ENCODE assay signal across 25 cellular contexts in genomic region chr11:77854838-77855237, GRCh38.
"Had no signal": no experiment of that assay in that cellular context is flagged by ENCODE, and none has a peak within 500 bp of the region (broad histone marks: within the 10 kb centered on the region; RNA-seq: fewer than 3 reads in every experiment).

No MANE protein-coding gene starts in this region.

- H3K4me3 Mint-ChIP-seq: activated B cell treated with CpG ODN at 0.5 μM for 24 hours; activated CD4-positive, alpha-beta T cell treated with anti-CD3 and anti-CD28 coated beads, Interleukin-2, amount 10 ng/mL, durations not matched to agents 24 days and 14 days; activated naive CD8-positive, alpha-beta T cell treated with anti-CD3 and anti-CD28 coated beads, Interleukin-2, amount 50 U/mL, for 24 hours; activated T-cell treated with anti-CD3 and anti-CD28 coated beads, Interleukin-2, amount 50 U/mL, for 4 hours; brain; T-cell had no signal

- H3K27ac Mint-ChIP-seq: activated B cell treated with CpG ODN at 0.5 μM for 24 hours; activated CD4-positive, alpha-beta T cell treated with anti-CD3 and anti-CD28 coated beads, Interleukin-2, amount 10 ng/mL, durations not matched to agents 24 days and 14 days; activated naive CD4-positive, alpha-beta T cell treated with anti-CD3 and anti-CD28 coated beads, Interleukin-2, amount 50 U/mL, for 72 hours; activated naive CD8-positive, alpha-beta T cell treated with anti-CD3 and anti-CD28 coated beads, Interleukin-2, amount 50 U/mL, for 24 hours; brain; T-cell had no signal

- H3K27me3 Mint-ChIP-seq: activated B cell treated with CpG ODN at 0.5 μM for 24 hours; activated CD4-positive, alpha-beta T cell treated with anti-CD3 and anti-CD28 coated beads, Interleukin-2, amount 10 ng/mL, durations not matched to agents 24 days and 14 days; activated naive CD8-positive, alpha-beta T cell treated with anti-CD3 and anti-CD28 coated beads, Interleukin-2, amount 50 U/mL, for 24 hours; brain; T-cell had no signal

- DNase-seq: activated B cell treated with CpG ODN at 0.5 μM for 24 hours; activated CD4-positive, alpha-beta T cell treated with anti-CD3 and anti-CD28 coated beads for 1 hour; activated CD4-positive, alpha-beta T cell treated with anti-CD3 and anti-CD28 coated beads, Interleukin-2, amount 10 ng/mL, durations not matched to agents 24 days and 14 days; activated CD4-positive, alpha-beta T cell treated with anti-CD3 and anti-CD28 coated beads, Interleukin-2, amount 50 U/mL, for 48 hours; activated CD8-positive, alpha-beta memory T cell treated with anti-CD3 and anti-CD28 coated beads for 24 hours; activated effector memory CD4-positive, alpha-beta T cell treated with anti-CD3 and anti-CD28 coated beads, Interleukin-2, amount 50 U/mL, for 16 hours; activated naive CD4-positive, alpha-beta T cell treated with Interleukin-2 at 50 U/mL for 16 hours; activated naive CD8-positive, alpha-beta T cell treated with anti-CD3 and anti-CD28 coated beads, Interleukin-2, amount 50 U/mL, for 24 hours; activated T-cell treated with anti-CD3 and anti-CD28 coated beads, Interleukin-2, amount 50 U/mL, for 4 hours; amygdala; KG1; NCI-H1092 treated with DMSO at 0.1 percent for 48 hours; NCI-H1417 treated with DMSO at 0.1 percent for 48 hours; NCI-H1694 treated with DMSO at 0.1 percent for 48 hours; NCI-H2029 treated with DMSO at 0.1 percent for 48 hours; NCI-H510A treated with DMSO at 0.1 percent for 48 hours; NCI-H69; NK-92 treated with Interleukin-12 subunit alpha and Interleukin-12 subunit beta, amount 100 ng/mL, for 24 hours; PC-3; SHP77; T-cell; T-helper 2 cell; T1000 had no signal

- ATAC-seq: activated naive CD4-positive, alpha-beta T cell treated with anti-CD3 and anti-CD28 coated beads, Interleukin-2, amount 50 U/mL, for 72 hours; activated naive CD8-positive, alpha-beta T cell treated with anti-CD3 and anti-CD28 coated beads, Interleukin-2, amount 50 U/mL, for 24 hours; activated T-cell treated with anti-CD3 and anti-CD28 coated beads, Interleukin-2, amount 50 U/mL, for 4 hours; PC-3; T-cell had no signal

- H3K4me1 Mint-ChIP-seq: activated B cell treated with CpG ODN at 0.5 μM for 24 hours; activated CD4-positive, alpha-beta T cell treated with anti-CD3 and anti-CD28 coated beads, Interleukin-2, amount 10 ng/mL, durations not matched to agents 24 days and 14 days; activated naive CD8-positive, alpha-beta T cell treated with anti-CD3 and anti-CD28 coated beads, Interleukin-2, amount 50 U/mL, for 24 hours; brain; T-cell had no signal
